In genomic region chr21:31298618-31299269, GRCh38 we compare ENCODE assay signal across 20 cellular contexts. TPM values are rescaled to one million over a fixed set of nuclear protein-coding genes. Genes with fewer than 3 reads are reported as not detected.
DNase-seq lines count a peak whose midpoint lies in the region; ATAC-seq and TF ChIP-seq lines count a peak whose summit lies in the region.
"Had no signal": no experiment of that assay in that cellular context is flagged by ENCODE, and none has a peak within 500 bp of the region (broad histone marks: within the 10 kb centered on the region; RNA-seq: fewer than 3 reads in every experiment).

No MANE protein-coding gene starts in this region.

- no peaks in the 10 kb centered on the region for H3K23me2 ChIP-seq in H9 (ENCODE audit: insufficient read length, low read depth, low read length, poor library complexity, severe bottlenecking)

- no peak overlapping the region for H2BK15ac ChIP-seq in H9 (ENCODE audit: low read depth, low read length)

- no peaks in the 10 kb centered on the region for H3K9me3 ChIP-seq in Karpas-422 (ENCODE audit: low read length)
- H3K9me3 ChIP-seq in H9 (ENCODE audit: control insufficient read depth, low read depth, low read length): no peaks in the 10 kb centered on the region
- H3K9me3 ChIP-seq: adrenal gland, heart right ventricle, sigmoid colon, upper lobe of right lung had no signal

- H3K18ac ChIP-seq in H9 (ENCODE audit: insufficient read length, low read depth, low read length): no peak overlapping the region

- H3K9me2 ChIP-seq in Karpas-422 (replicated peaks; ENCODE audit: insufficient read depth, low read length): no peaks in the 10 kb centered on the region

- no peaks in the 10 kb centered on the region for H3K4me1 ChIP-seq in Karpas-422 (ENCODE audit: low read length)
- no peaks in the 10 kb centered on the region for H3K4me1 ChIP-seq in H9 (ENCODE audit: insufficient read depth, low read length)
- H3K4me1 ChIP-seq: adrenal gland, heart right ventricle, sigmoid colon, upper lobe of right lung had no signal

- H2BK120ac ChIP-seq in H9 (ENCODE audit: low read depth, low read length, poor library complexity, severe bottlenecking): no peak overlapping the region

- H3K14ac ChIP-seq in H9 (ENCODE audit: insufficient read depth, low read length): no peak overlapping the region

- H4K20me1 ChIP-seq in Karpas-422 (ENCODE audit: insufficient read depth, low read depth, low read length): 0 out of 2 replicates have a peak, but pooled peaks cover 8% of the 10 kb centered on the region
- no peaks in the 10 kb centered on the region for H4K20me1 ChIP-seq in H9 (ENCODE audit: control insufficient read depth, insufficient read depth, insufficient read length)

- no peak overlapping the region for H3K4me3 ChIP-seq in Karpas-422 (ENCODE audit: low read length)
- H3K4me3 ChIP-seq: adrenal gland, heart right ventricle, sigmoid colon, upper lobe of right lung had no signal

- H2AFZ ChIP-seq in Karpas-422 (ENCODE audit: low read length) (no peak overlapping the region), H9 (ENCODE audit: low read length) (no peak overlapping the region)

- H3K79me2 ChIP-seq in Karpas-422 (ENCODE audit: low read length) (no peaks in the 10 kb centered on the region), H9 (ENCODE audit: insufficient read depth, low read length) (no peaks in the 10 kb centered on the region)

- H3K4ac ChIP-seq in H9 (ENCODE audit: low read depth, low read length): no peak overlapping the region

- H3K36me3 ChIP-seq in Karpas-422 (ENCODE audit: insufficient read depth, low read length): no peaks in the 10 kb centered on the region
- H3K36me3 ChIP-seq: adrenal gland, heart right ventricle, sigmoid colon, upper lobe of right lung had no signal

- peak overlapping the region; percentile 32 for H3K27ac Mint-ChIP-seq in Calu3 (ENCODE audit: unreplicated experiment)
- H3K27ac Mint-ChIP-seq in H9: peak overlapping the region in 1 of 3 experiments; percentile 54; a peak in 1 of 7 replicates
- H3K27ac Mint-ChIP-seq: activated CD4-positive, alpha-beta T cell treated with anti-CD3 and anti-CD28 coated beads, Interleukin-2, amount 10 ng/mL, durations not matched to agents 7 days and 5 days; CD4-positive, alpha-beta memory T cell; T-helper 2 cell treated with Interferon-gamma antibody and Interleukin-4, amounts not matched to agents 5 μg/mL and 100 μg/mL, for 36 hours had no signal

- DNase-seq in Calu3: no peak
- DNase-seq in astrocyte of the hippocampus (ENCODE audit: low read depth, low spot score): peak; percentile 50
- DNase-seq in kidney tubule cell (ENCODE audit: low spot score): peak; percentile 62
- no peak for DNase-seq in Karpas-422
- no peak for DNase-seq in OCI-M1 (lab: John Stamatoyannopoulos, UW)
- DNase-seq in H9: no peak
- DNase-seq in Ammon's horn (ENCODE audit: low spot score): no peak
- DNase-seq: ACHN; activated CD4-positive, alpha-beta T cell treated with anti-CD3 and anti-CD28 coated beads, Interleukin-2, amount 10 ng/mL, durations not matched to agents 7 days and 5 days; activated T-cell treated with anti-CD3 and anti-CD28 coated beads, Interleukin-2, amount 50 U/mL, for 24 hours; adrenal gland; CD4-positive, alpha-beta memory T cell; heart right ventricle; NCI-H1436; SHP77 treated with DMSO at 0.1 percent for 48 hours; sigmoid colon; stimulated activated CD4-positive, alpha-beta T cell treated with anti-CD3 and anti-CD28 coated beads, Interleukin-4, amount 100 ng/mL, for 1 hour; upper lobe of right lung had no signal

- H4K8ac ChIP-seq in H9 (replicated peaks; ENCODE audit: insufficient read length, low read depth, low read length): no peak overlapping the region

- H3K4me2 ChIP-seq in Karpas-422 (ENCODE audit: low read depth, low read length, poor library complexity, severe bottlenecking): no peak overlapping the region
- H3K4me2 ChIP-seq in H9 (ENCODE audit: insufficient read depth, insufficient read length, low read length): no peak overlapping the region

- TF ChIP-seq CTCF in Calu3 (IDR thresholded peaks at IDR 0.05; ENCODE audit: unreplicated experiment) (no peak), H9 (conservative IDR thresholded peaks at IDR 0.05) (no peak)

- no peaks in the 10 kb centered on the region for H3K27me3 Mint-ChIP-seq in Calu3 (ENCODE audit: unreplicated experiment)
- no peaks in the 10 kb centered on the region for H3K27me3 Mint-ChIP-seq in H9 (ENCODE audit: low read depth)
- H3K27me3 Mint-ChIP-seq: activated CD4-positive, alpha-beta T cell treated with anti-CD3 and anti-CD28 coated beads, Interleukin-2, amount 10 ng/mL, durations not matched to agents 7 days and 5 days; activated T-cell treated with anti-CD3 and anti-CD28 coated beads, Interleukin-2, amount 50 U/mL, for 24 hours; CD4-positive, alpha-beta memory T cell had no signal

- no peak overlapping the region for H4K91ac ChIP-seq in H9 (ENCODE audit: insufficient read length, low read depth, low read length)

- CTCF ChIA-PET in Calu3 (lab: Charles Lee): no interaction called here

- no peak overlapping the region for H2AK5ac ChIP-seq in H9 (ENCODE audit: insufficient read length, low read length)

- no TSS peak for BruUV-seq in Calu3 (replicated peaks; lab: Mats Ljungman, UMichigan)

- no peak overlapping the region for H3K56ac ChIP-seq in H9 (ENCODE audit: insufficient read length, low read depth, low read length)

- no peak overlapping the region for H4K5ac ChIP-seq in H9 (ENCODE audit: insufficient read length, low read depth, low read length)

- H3K9me3 Mint-ChIP-seq in Calu3 (ENCODE audit: low read depth, unreplicated experiment) (no peaks in the 10 kb centered on the region), H9 (no peaks in the 10 kb centered on the region)
- H3K9me3 Mint-ChIP-seq: activated T-cell treated with anti-CD3 and anti-CD28 coated beads, Interleukin-2, amount 50 U/mL, for 24 hours; T-helper 2 cell treated with Interferon-gamma antibody and Interleukin-4, amounts not matched to agents 5 μg/mL and 100 μg/mL, for 36 hours had no signal

- H2BK12ac ChIP-seq in H9 (ENCODE audit: insufficient read length, low read depth, low read length): no peak overlapping the region

- WGBS in H9 (ENCODE audit: extremely low coverage, insufficient read length, low lambda C conversion rate): no CpG with 5 or more reads among the region's 6 CpGs

- H3K27ac ChIP-seq in Karpas-422 (ENCODE audit: low read length) (no peak overlapping the region), H9 (ENCODE audit: insufficient read length, low read depth, low read length) (no peak overlapping the region)
- H3K27ac ChIP-seq: adrenal gland, heart right ventricle, sigmoid colon, upper lobe of right lung had no signal

- peaks cover 28% of the 10 kb centered on the region for H3K4me1 Mint-ChIP-seq in Calu3 (ENCODE audit: low read depth, unreplicated experiment)
- H3K4me1 Mint-ChIP-seq in H9: peaks cover 9 to 16% of the 10 kb centered on the region in 2 experiments

- peak; percentile 36 for ATAC-seq in GM21529 (IDR thresholded peaks at IDR 0.05; ENCODE audit: unreplicated experiment)
- ATAC-seq: heart right ventricle, upper lobe of right lung had no signal

- no peak overlapping the region for H3T11ph ChIP-seq in H9 (ENCODE audit: low read length)

- H3K79me1 ChIP-seq in H9 (ENCODE audit: insufficient read depth, low read depth, low read length, poor library complexity, severe bottlenecking): no peaks in the 10 kb centered on the region

- H2BK20ac ChIP-seq in H9 (ENCODE audit: low read depth, low read length, poor library complexity, severe bottlenecking): no peak overlapping the region

- H2BK5ac ChIP-seq in H9 (ENCODE audit: insufficient read length, low read length): no peak overlapping the region

- H3K9ac ChIP-seq in Karpas-422 (ENCODE audit: low read length) (no peak overlapping the region), H9 (ENCODE audit: extremely low read depth, insufficient read length, low read length) (no peak overlapping the region)

- H3K27me3 ChIP-seq in Karpas-422 (ENCODE audit: low read length): no peaks in the 10 kb centered on the region
- H3K27me3 ChIP-seq in H9 (ENCODE audit: insufficient read depth, low read length): no peaks in the 10 kb centered on the region
- H3K27me3 ChIP-seq: adrenal gland, heart right ventricle, sigmoid colon, upper lobe of right lung had no signal

- H3K36me3 Mint-ChIP-seq in Calu3 (ENCODE audit: insufficient read depth, unreplicated experiment) (no peaks in the 10 kb centered on the region), H9 (ENCODE audit: insufficient read depth in 1 of 3, low read depth in 3 of 3) (no peaks in the 10 kb centered on the region)

- H3K4me3 Mint-ChIP-seq in Calu3 (ENCODE audit: low read depth, unreplicated experiment): peak overlapping the region; percentile 2
- no peak overlapping the region for H3K4me3 Mint-ChIP-seq in H9
- H3K4me3 Mint-ChIP-seq: activated CD4-positive, alpha-beta T cell treated with anti-CD3 and anti-CD28 coated beads, Interleukin-2, amount 10 ng/mL, durations not matched to agents 7 days and 5 days; activated T-cell treated with anti-CD3 and anti-CD28 coated beads, Interleukin-2, amount 50 U/mL, for 24 hours; CD4-positive, alpha-beta memory T cell; T-helper 2 cell treated with Interferon-gamma antibody and Interleukin-4, amounts not matched to agents 5 μg/mL and 100 μg/mL, for 36 hours had no signal

- intact Hi-C loops in Calu3 (cut with micrococcal nuclease; ENCODE audit: unreplicated experiment): no loop called here

- no peak overlapping the region for H3K23ac ChIP-seq in H9 (ENCODE audit: insufficient read length, low read depth, low read length)

RNA-seq across cellular contexts. Expression of gene TIAM1, which starts 45.3 kb away (rescaled TPM):
- total RNA-seq in Calu3 (2022): 15.2 and 18.2 TPM in 2 replicates
- 0.63 and 1.6 TPM in 2 replicates for total RNA-seq in Karpas-422 (2014; rRNA removed; shearing (Covaris generic); ENCODE audit: low replicate concordance)
- total RNA-seq in H9 (2021): 22.4 and 23.1 TPM in 2 replicates

Comparison
In these comparisons a context has a peak if more than half of its experiments do, and no peak if none do; other contexts are left out.
1. DNase-seq: peak in astrocyte of the hippocampus (single experiment) and kidney tubule cell (single experiment); none in Calu3 (single experiment), Karpas-422 (single experiment), OCI-M1 (single experiment), H9 (single experiment) and Ammon's horn (single experiment).